ENCODE assay signal across 22 cellular contexts in the genomic region with DNA sequence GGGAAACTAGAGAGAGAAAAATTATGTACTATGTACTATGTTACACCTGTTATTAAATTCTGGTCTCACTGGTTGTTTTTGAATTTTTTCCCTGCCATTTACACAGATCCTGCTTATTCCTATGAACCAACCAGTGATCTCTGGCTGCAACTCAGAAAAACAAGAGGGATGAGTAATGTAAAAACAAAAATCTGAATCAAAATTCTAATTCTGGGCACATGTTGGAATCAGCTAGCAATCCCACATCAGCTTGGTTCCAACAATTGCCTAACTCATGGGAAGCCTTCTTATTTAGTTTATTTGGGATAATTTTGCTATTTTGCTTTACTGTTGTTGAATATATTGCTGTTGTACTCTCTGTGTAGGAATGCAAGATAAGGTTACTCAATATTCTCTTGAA.
"Had no signal": no experiment of that assay in that cellular context is flagged by ENCODE, and none has a peak within 500 bp of the region (broad histone marks: within the 10 kb centered on the region; RNA-seq: fewer than 3 reads in every experiment).

No MANE protein-coding gene starts in this region.

- DNase-seq: IMR-90, Karpas-422, KG1, MG63, NCI-H1092 treated with DMSO at 0.1 percent for 48 hours, NCI-H1436, NCI-H187, NCI-H2029, NCI-H2081 treated with DMSO at 0.1 percent for 48 hours, NCI-H2171, NCI-H226, NCI-H446, NCI-H510A, NCI-H524 treated with DMSO at 0.1 percent for 48 hours, NCI-H69, NCI-H774, SHP77, SJCRH30 had no signal

- H3K27me3 ChIP-seq: MG63, SJCRH30 had no signal

- H3K4me1 ChIP-seq: SJCRH30 had no signal

- H3K27ac ChIP-seq: RWPE1, SJCRH30 had no signal

- ATAC-seq: HepG2, Panc1, SK-N-SH treated with all-trans-retinoic acid at 6 μM for 48 hours had no signal

- H3K36me3 ChIP-seq: MG63, SJCRH30 had no signal

- H3K4me3 ChIP-seq: MG63, SJCRH30 had no signal
